Comparison of ENCODE assay signal across 8 cellular contexts in genomic region chr9:127930298-127931091, GRCh38. TPM values are rescaled to one million over a fixed set of nuclear protein-coding genes. Genes with fewer than 3 reads are reported as not detected.
A peak's percentile ranks its signal among the peaks of the same experiment; 100 is the strongest.
DNase-seq lines count a peak whose midpoint lies in the region; ATAC-seq and TF ChIP-seq lines count a peak whose summit lies in the region.

Gene PIP5KL1 (minus strand): TSS chr9:127930777. CDS start chr9:127930752, 25 bp downstream.

- H3K9me3 ChIP-seq in lower lobe of right lung, result no peaks in the 10 kb centered on the region

- no peaks in the 10 kb centered on the region for H3K27me3 Mint-ChIP-seq in activated CD8-positive, alpha-beta T cell treated with anti-CD3 and anti-CD28 coated beads for 36 hours

- H3K9me3 Mint-ChIP-seq in activated CD8-positive, alpha-beta T cell treated with anti-CD3 and anti-CD28 coated beads for 36 hours, result no peaks in the 10 kb centered on the region

- peak; percentile 44 for ATAC-seq in GM18870 (IDR thresholded peaks at IDR 0.05; ENCODE audit: unreplicated experiment)
- ATAC-seq in HG03095 (IDR thresholded peaks at IDR 0.05; ENCODE audit: unreplicated experiment), result peak; percentile 68
- ATAC-seq in activated CD8-positive, alpha-beta T cell treated with anti-CD3 and anti-CD28 coated beads for 36 hours, result peak; percentile 70
- ATAC-seq in lower lobe of right lung, result peak; percentile 84 to 87

- no peaks in the 10 kb centered on the region for H3K36me3 ChIP-seq in lower lobe of right lung

- peak within 1 kb of the TSS; percentile 69 for H3K4me3 ChIP-seq in lower lobe of right lung

- CTCF ChIA-PET in activated CD8-positive, alpha-beta T cell treated with anti-CD3 and anti-CD28 coated beads for 36 hours (lab: Charles Lee), result interaction anchor here (0.8 to 3.0 kb wide), 5 partner anchors 9 to 104 kb away, joined by 3 to 10 read pairs (median 6); no protein-coding TSS in a partner anchor

- H3K4me3 Mint-ChIP-seq in activated CD8-positive, alpha-beta T cell treated with anti-CD3 and anti-CD28 coated beads for 36 hours, result peak within 1 kb of the TSS; percentile 51

- DNase-seq in AG20443 (ENCODE audit: low spot score), result peak; percentile 98
- peak; percentile 20 to 80 for DNase-seq in NCI-H526 (lab: John Stamatoyannopoulos, UW)
- DNase-seq in activated CD8-positive, alpha-beta T cell treated with anti-CD3 and anti-CD28 coated beads for 36 hours, result peak; percentile 74
- DNase-seq in effector CD4-positive, alpha-beta T cell, result peak; percentile 69
- peak; percentile 90 for DNase-seq in lower lobe of right lung
- DNase-seq in stimulated activated CD4-positive, alpha-beta T cell treated with anti-CD3 and anti-CD28 coated beads, TNF-alpha, amount 100 ng/mL, for 1 hour (ENCODE audit: low read depth in 3 of 3, low spot score in 1 of 3), result peak in 2 of 3 donors; percentile 38 to 64

- H3K27me3 ChIP-seq in lower lobe of right lung (ENCODE audit: low read depth), result peaks cover 15% of the 10 kb centered on the region

- TF ChIP-seq CTCF in activated CD8-positive, alpha-beta T cell treated with anti-CD3 and anti-CD28 coated beads for 36 hours (IDR thresholded peaks at IDR 0.05), result no peak
- no peak for TF ChIP-seq CTCF in lower lobe of right lung (IDR thresholded peaks at IDR 0.05)

- peaks cover 16% of the 10 kb centered on the region for H3K36me3 Mint-ChIP-seq in activated CD8-positive, alpha-beta T cell treated with anti-CD3 and anti-CD28 coated beads for 36 hours (ENCODE audit: low read depth)

- peaks cover 50% of the 10 kb centered on the region for H3K4me1 ChIP-seq in lower lobe of right lung

- peak within 1 kb of the TSS; percentile 76 for H3K27ac ChIP-seq in lower lobe of right lung

- H3K4me1 Mint-ChIP-seq in activated CD8-positive, alpha-beta T cell treated with anti-CD3 and anti-CD28 coated beads for 36 hours (ENCODE audit: low read depth), result peaks cover 35% of the 10 kb centered on the region

- H3K27ac Mint-ChIP-seq in activated CD8-positive, alpha-beta T cell treated with anti-CD3 and anti-CD28 coated beads for 36 hours, result no peak within 1 kb of the TSS

- POLR2A ChIA-PET in activated CD8-positive, alpha-beta T cell treated with anti-CD3 and anti-CD28 coated beads for 36 hours (lab: Charles Lee), result interaction anchor here (1.0 to 1.5 kb wide), 3 partner anchors 9 to 97 kb away, joined by 3 to 5 read pairs (median 5); no protein-coding TSS in a partner anchor

- intact Hi-C loops in activated CD8-positive, alpha-beta T cell treated with anti-CD3 and anti-CD28 coated beads for 36 hours (cut with micrococcal nuclease), result no loop called here
- intact Hi-C loops in lower lobe of right lung (cut with DNase I), result no loop called here

RNA-seq across cellular contexts. Expression of gene PIP5KL1, which starts in this region (rescaled TPM):
- 1 to 10 TPM; 1.7 to 2.5 TPM for total RNA-seq in activated CD8-positive, alpha-beta T cell treated with anti-CD3 and anti-CD28 coated beads for 36 hours
- 11.5 TPM for total RNA-seq in lower lobe of right lung

Comparison
In these comparisons a context has a peak if more than half of its experiments do, and no peak if none do; other contexts are left out.
1. Peak in every context shown above with its lines: DNase-seq, ATAC-seq, H3K4me3 ChIP-seq and H3K27ac ChIP-seq.